ENCODE assay signal across 36 cellular contexts in the genomic region with DNA sequence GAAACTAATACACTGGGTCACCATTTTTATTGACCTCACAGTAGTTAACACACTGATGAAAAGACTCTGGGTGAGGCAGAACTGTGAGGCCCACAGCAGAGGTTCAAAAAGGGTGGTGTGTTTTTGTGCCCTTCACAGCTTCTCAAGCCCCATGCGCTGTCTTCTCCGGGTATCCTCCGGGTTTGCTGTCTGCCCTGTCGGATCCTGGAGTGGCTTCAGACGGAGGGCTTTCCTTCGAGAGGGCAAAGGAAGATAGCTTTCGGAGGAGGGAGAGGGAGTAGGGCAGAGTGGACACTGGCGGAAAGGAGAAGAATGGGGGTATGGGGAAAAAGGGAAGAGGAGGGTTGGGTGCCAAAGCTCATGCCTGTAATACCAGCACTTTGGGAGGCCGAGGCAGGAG.
DNase-seq lines count a peak whose midpoint lies in the region; ATAC-seq, FAIRE-seq and TF ChIP-seq lines count a peak whose summit lies in the region.
"Had no signal": no experiment of that assay in that cellular context is flagged by ENCODE, and none has a peak within 500 bp of the region (broad histone marks: within the 10 kb centered on the region; RNA-seq: fewer than 3 reads in every experiment).

No MANE protein-coding gene starts in this region.

- no peaks in the 10 kb centered on the region for H3K4me1 Mint-ChIP-seq in activated CD8-positive, alpha-beta memory T cell treated with anti-CD3 and anti-CD28 coated beads, Interleukin-2, amount 10 ng/mL, durations not matched to agents 7 days and 5 days
- no peaks in the 10 kb centered on the region for H3K4me1 Mint-ChIP-seq in CD14-positive monocyte
- H3K4me1 Mint-ChIP-seq: B cell; CD4-positive, alpha-beta memory T cell; CD8-positive, alpha-beta memory T cell had no signal

- DNase-seq in activated CD8-positive, alpha-beta memory T cell treated with anti-CD3 and anti-CD28 coated beads for 24 hours, result peak; percentile 4
- no peak for DNase-seq in activated CD8-positive, alpha-beta memory T cell treated with anti-CD3 and anti-CD28 coated beads, Interleukin-2, amount 10 ng/mL, durations not matched to agents 7 days and 5 days
- DNase-seq in CD14-positive monocyte (ENCODE audit: low spot score), result peak; percentile 5
- no peak for DNase-seq in H1 (ENCODE audit: low read depth in 1 of 2, low spot score in 2 of 2)
- DNase-seq in mesenteric fat pad (ENCODE audit: low spot score), result peak; percentile 57
- no peak for DNase-seq in CD1c-positive myeloid dendritic cell (ENCODE audit: extremely low spot score)
- no peak for DNase-seq in NCI-H1436 treated with DMSO at 0.1 percent for 48 hours (lab: John Stamatoyannopoulos, UW)
- DNase-seq: 8988T; ACHN; AML-193; BE2C; C1 segment of cervical spinal cord; Caco-2; Calu3; CD4-positive, alpha-beta memory T cell; CD4-positive, alpha-beta T cell; CD4-positive, CD25-positive, alpha-beta regulatory T cell; CD8-positive, alpha-beta memory T cell; COR-L47; DMS 273 treated with DMSO at 0.1 percent for 48 hours; DMS153; DMS53; DMS79; DMS79 treated with DMSO at 0.1 percent for 48 hours; DND-41; EL had no signal

- H2BK12ac ChIP-seq in H1 (ENCODE audit: low read depth, low read length), result no peak overlapping the region

- no peaks in the 10 kb centered on the region for H3K9me3 Mint-ChIP-seq in activated CD8-positive, alpha-beta memory T cell treated with anti-CD3 and anti-CD28 coated beads, Interleukin-2, amount 10 ng/mL, durations not matched to agents 7 days and 5 days (ENCODE audit: low read depth)
- H3K9me3 Mint-ChIP-seq in CD14-positive monocyte, result peaks cover 0 to 3% (median 2%) of the 10 kb centered on the region in 7 donors
- H3K9me3 Mint-ChIP-seq: CD4-positive, alpha-beta T cell; CD8-positive, alpha-beta memory T cell; CD8-positive, alpha-beta T cell had no signal

- POLR2A ChIA-PET in H1 (lab: Charles Lee; ENCODE audit: partially characterized antibody), result interaction anchor here (1.0 kb wide), 1 partner anchor 10 kb away, joined by 3 read pairs; no protein-coding TSS in a partner anchor

- H3K4me3 Mint-ChIP-seq in activated CD8-positive, alpha-beta memory T cell treated with anti-CD3 and anti-CD28 coated beads, Interleukin-2, amount 10 ng/mL, durations not matched to agents 7 days and 5 days, result no peak overlapping the region
- H3K4me3 Mint-ChIP-seq in CD14-positive monocyte, result no peak overlapping the region
- H3K4me3 Mint-ChIP-seq: B cell; CD4-positive, alpha-beta memory T cell; CD4-positive, alpha-beta T cell; CD4-positive, CD25-positive, alpha-beta regulatory T cell; CD8-positive, alpha-beta memory T cell; CD8-positive, alpha-beta T cell had no signal

- H3K14ac ChIP-seq in H1 (ENCODE audit: insufficient read length), result no peak overlapping the region

- H3K27ac ChIP-seq in H1 (ENCODE audit: low read depth, low read length), result no peak overlapping the region
- H3K27ac ChIP-seq: 22Rv1; A549; BLaER1; BLaER1 treated with 17β-estradiol and CSF1 and Interleukin-3, amounts not matched to agents 10 nM and 100 nM; C4-2B had no signal

- H3K27ac Mint-ChIP-seq in activated CD8-positive, alpha-beta memory T cell treated with anti-CD3 and anti-CD28 coated beads, Interleukin-2, amount 10 ng/mL, durations not matched to agents 7 days and 5 days, result no peak overlapping the region
- H3K27ac Mint-ChIP-seq in CD14-positive monocyte, result no peak overlapping the region
- H3K27ac Mint-ChIP-seq: B cell; CD4-positive, alpha-beta memory T cell; CD4-positive, alpha-beta T cell; CD8-positive, alpha-beta memory T cell had no signal

- no peak overlapping the region for H3K18ac ChIP-seq in H1 (ENCODE audit: extremely low read depth, low read length)

- H2BK15ac ChIP-seq in H1 (ENCODE audit: low read length), result no peak overlapping the region

- H2AFZ ChIP-seq in H1 (ENCODE audit: low read length), result no peak overlapping the region

- H3K9me3 ChIP-seq in H1 (ENCODE audit: insufficient read depth in 2 of 2, low read depth in 1 of 2, low read length in 1 of 2), result no peaks in the 10 kb centered on the region
- H3K9me3 ChIP-seq: A549, BE2C, Caco-2 had no signal

- no peak for TF ChIP-seq POLR2A in H1 (IDR thresholded peaks at IDR 0.05; ENCODE audit: control extremely low read depth in 1 of 2, low read depth in 2 of 2, low read length in 2 of 2)

- WGBS in H1 (ENCODE audit: extremely low coverage in 1 of 2, insufficient coverage in 1 of 2, insufficient read length in 1 of 2, insufficient replicate concordance in 2 of 2, low coverage in 1 of 2, low lambda C conversion rate in 2 of 2, missing lambda C conversion rate in 1 of 2), 2 experiments, result 88% methylated on average over 9 of the region's 9 CpGs; no CpG with 5 or more reads in 1 of the 2 experiments

- no peak overlapping the region for H3K56ac ChIP-seq in H1 (replicated peaks; ENCODE audit: insufficient read length, low read depth, low read length)

- intact Hi-C loops in CD14-positive monocyte (cut with micrococcal nuclease), result no loop called here

- H4K20me1 ChIP-seq in H1 (replicated peaks in 1 of 2; ENCODE audit: control insufficient read depth in 1 of 2, insufficient read depth in 2 of 2, low read length in 2 of 2), result no peaks in the 10 kb centered on the region
- H4K20me1 ChIP-seq: BLaER1; BLaER1 treated with 17β-estradiol and CSF1 and Interleukin-3, amounts not matched to agents 10 nM and 100 nM had no signal

- no peak overlapping the region for H2AK5ac ChIP-seq in H1 (ENCODE audit: low read depth, low read length)

- no peaks in the 10 kb centered on the region for H3K79me1 ChIP-seq in H1 (ENCODE audit: low read depth, low read length)

- H3K36me3 Mint-ChIP-seq in activated CD8-positive, alpha-beta memory T cell treated with anti-CD3 and anti-CD28 coated beads, Interleukin-2, amount 10 ng/mL, durations not matched to agents 7 days and 5 days, result no peaks in the 10 kb centered on the region
- H3K36me3 Mint-ChIP-seq in CD14-positive monocyte, result no peaks in the 10 kb centered on the region
- H3K36me3 Mint-ChIP-seq: CD4-positive, alpha-beta memory T cell; CD4-positive, CD25-positive, alpha-beta regulatory T cell; CD8-positive, alpha-beta memory T cell; CD8-positive, alpha-beta T cell had no signal

- H3K79me2 ChIP-seq in H1 (ENCODE audit: control insufficient read depth in 1 of 2, insufficient read depth in 2 of 2, low read length in 2 of 2), result no peaks in the 10 kb centered on the region

- no peaks in the 10 kb centered on the region for H3K27me3 ChIP-seq in H1 (replicated peaks in 1 of 4; ENCODE audit: control insufficient read depth in 3 of 4, extremely low read depth in 1 of 4, insufficient read depth in 3 of 4, low read length in 3 of 4)
- H3K27me3 ChIP-seq: BLaER1; BLaER1 treated with 17β-estradiol and CSF1 and Interleukin-3, amounts not matched to agents 10 nM and 100 nM had no signal

- H2BK5ac ChIP-seq in H1 (ENCODE audit: low read depth, low read length), result no peak overlapping the region

- FAIRE-seq in H1 (lab: Jason Lieb, UNC), result no peak
- FAIRE-seq: A204.1, A549, D721Med had no signal

- H3K23ac ChIP-seq in H1 (ENCODE audit: insufficient read length), result no peak overlapping the region

- no peaks in the 10 kb centered on the region for H3K36me3 ChIP-seq in H1 (ENCODE audit: control insufficient read depth in 2 of 4, insufficient read depth in 4 of 4, low read length in 3 of 4)
- H3K36me3 ChIP-seq: BE2C; BLaER1; BLaER1 treated with 17β-estradiol and CSF1 and Interleukin-3, amounts not matched to agents 10 nM and 100 nM had no signal

- no peak for TF ChIP-seq EP300 in H1 (IDR thresholded peaks at IDR 0.05; ENCODE audit: borderline replicate concordance in 1 of 2, low read depth in 2 of 2, low read length in 2 of 2)

- H4K8ac ChIP-seq in H1 (ENCODE audit: extremely low read depth, insufficient read depth, low read length), result peak overlapping the region; percentile 42; the same call in 1 of the 2 replicates

- no peak for TF ChIP-seq RAD21 in H1 (IDR thresholded peaks at IDR 0.05 in 1 of 2, conservative IDR thresholded peaks at IDR 0.05 in 1 of 2; ENCODE audit: low read depth in 2 of 2, low read length in 2 of 2)

- no peak overlapping the region for H4K5ac ChIP-seq in H1 (ENCODE audit: insufficient read length, low read depth, low read length)

- H3K4me2 ChIP-seq in H1 (ENCODE audit: insufficient read depth in 1 of 2, low read depth in 2 of 2, low read length in 2 of 2), result no peak overlapping the region
- H3K4me2 ChIP-seq: A549; BLaER1; BLaER1 treated with 17β-estradiol and CSF1 and Interleukin-3, amounts not matched to agents 10 nM and 100 nM had no signal

- no peak for ATAC-seq in activated CD8-positive, alpha-beta memory T cell treated with anti-CD3 and anti-CD28 coated beads, Interleukin-2, amount 10 ng/mL, durations not matched to agents 7 days and 5 days
- no peak for ATAC-seq in HG03108 (IDR thresholded peaks at IDR 0.05; ENCODE audit: unreplicated experiment)
- ATAC-seq: A549; CD8-positive, alpha-beta T cell had no signal

- CTCF ChIA-PET in activated CD8-positive, alpha-beta memory T cell treated with anti-CD3 and anti-CD28 coated beads, Interleukin-2, amount 10 ng/mL, durations not matched to agents 7 days and 5 days (lab: Charles Lee), result interaction anchor here (1.1 kb wide), 1 partner anchor 16 kb away, joined by 4 read pairs; no protein-coding TSS in a partner anchor
- CTCF ChIA-PET in H1 (lab: Charles Lee; ENCODE audit: partially characterized antibody), result interaction anchor here (0.6 to 2.4 kb wide), 8 partner anchors 10 to 55 kb away, joined by 3 to 11 read pairs (median 4); no protein-coding TSS in a partner anchor

- H3K9ac ChIP-seq in H1 (replicated peaks in 1 of 4; ENCODE audit: extremely low read depth in 1 of 4, low read depth in 3 of 4, low read length in 3 of 4), result no peak overlapping the region
- H3K9ac ChIP-seq: BLaER1; BLaER1 treated with 17β-estradiol and CSF1 and Interleukin-3, amounts not matched to agents 10 nM and 100 nM had no signal

- H2BK120ac ChIP-seq in H1 (replicated peaks; ENCODE audit: low read depth, low read length), result no peak overlapping the region

- no peaks in the 10 kb centered on the region for H3K4me1 ChIP-seq in H1 (replicated peaks in 1 of 4; ENCODE audit: control insufficient read depth in 3 of 4, insufficient read depth in 4 of 4, low read length in 3 of 4)
- H3K4me1 ChIP-seq: A549; BE2C; BLaER1; BLaER1 treated with 17β-estradiol and CSF1 and Interleukin-3, amounts not matched to agents 10 nM and 100 nM; Caco-2 had no signal

- peaks cover 33% of the 10 kb centered on the region for H3K27me3 Mint-ChIP-seq in activated CD8-positive, alpha-beta memory T cell treated with anti-CD3 and anti-CD28 coated beads, Interleukin-2, amount 10 ng/mL, durations not matched to agents 7 days and 5 days
- peaks cover 4 to 12% (median 6%) of the 10 kb centered on the region in 3 donors for H3K27me3 Mint-ChIP-seq in CD14-positive monocyte (ENCODE audit: low read depth in 3 of 3)

- H2BK20ac ChIP-seq in H1 (ENCODE audit: low read length), result no peak overlapping the region

- no peak overlapping the region for H3K4ac ChIP-seq in H1 (replicated peaks; ENCODE audit: insufficient read length, low read depth, low read length)

- H4K91ac ChIP-seq in H1 (replicated peaks; ENCODE audit: insufficient read length, low read length), result no peak overlapping the region

- H3K23me2 ChIP-seq in H1 (ENCODE audit: low read depth, low read length), result no peaks in the 10 kb centered on the region

- no peak overlapping the region for H3K4me3 ChIP-seq in H1 (ENCODE audit: extremely low read depth in 1 of 4, insufficient read depth in 2 of 4, low read depth in 3 of 4, low read length in 4 of 4)
- H3K4me3 ChIP-seq: A549; BLaER1; BLaER1 treated with 17β-estradiol and CSF1 and Interleukin-3, amounts not matched to agents 10 nM and 100 nM had no signal

- TF ChIP-seq CTCF in CD14-positive monocyte (IDR thresholded peaks at IDR 0.05), result no peak
- TF ChIP-seq CTCF in H1 (IDR thresholded peaks at IDR 0.05; ENCODE audit: control extremely low read depth in 1 of 3, insufficient read depth in 1 of 3, low read depth in 1 of 3, low read length in 3 of 3), result no peak

Comparison
In these comparisons a context has a peak if more than half of its experiments do, and no peak if none do; other contexts are left out.
1. DNase-seq: peak in activated CD8-positive, alpha-beta memory T cell treated with anti-CD3 and anti-CD28 coated beads for 24 hours (single experiment), CD14-positive monocyte (single experiment) and mesenteric fat pad (single experiment); none in activated CD8-positive, alpha-beta memory T cell treated with anti-CD3 and anti-CD28 coated beads, Interleukin-2, amount 10 ng/mL, durations not matched to agents 7 days and 5 days (single experiment), H1 (0 of 2), CD1c-positive myeloid dendritic cell (single experiment) and NCI-H1436 treated with DMSO at 0.1 percent for 48 hours (single experiment).